ENCODE assay signal across 16 cellular contexts in the genomic region with DNA sequence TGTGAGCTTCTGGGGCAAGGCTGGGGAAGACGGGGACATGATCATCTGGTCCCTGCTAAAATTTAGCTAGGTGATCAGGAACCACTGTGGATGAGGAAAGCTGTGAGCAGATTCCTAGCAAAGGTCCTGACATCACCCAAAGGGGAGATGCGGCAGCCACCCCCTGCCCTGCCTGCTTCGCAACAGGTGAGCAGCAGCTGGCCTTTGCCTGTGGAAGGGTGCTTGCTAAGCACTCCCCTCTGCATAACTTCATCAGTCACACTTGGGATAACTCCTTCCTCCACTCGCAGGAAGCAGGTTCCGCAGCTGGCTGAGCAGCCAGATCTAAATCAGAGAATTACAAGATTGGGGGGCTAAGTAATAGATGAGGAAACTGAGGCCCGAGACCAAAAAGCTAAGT.
"Had no signal": no experiment of that assay in that cellular context is flagged by ENCODE, and none has a peak within 500 bp of the region (broad histone marks: within the 10 kb centered on the region; RNA-seq: fewer than 3 reads in every experiment).

No MANE protein-coding gene starts in this region.

- H3K4me1 ChIP-seq: adrenal gland, body of pancreas, colonic mucosa had no signal

- H3K4me3 ChIP-seq: adrenal gland, body of pancreas, colonic mucosa, heart left ventricle had no signal

- H3K36me3 ChIP-seq: adrenal gland, colonic mucosa, heart left ventricle had no signal

- H3K27me3 ChIP-seq: adrenal gland, body of pancreas, colonic mucosa, heart left ventricle had no signal

- DNase-seq: activated CD4-positive, CD25-positive, alpha-beta regulatory T cell; activated CD4-positive, CD25-positive, alpha-beta regulatory T cell treated with anti-CD3 and anti-CD28 coated beads, Interleukin-2, amount 50 U/mL, for 72 hours; activated CD8-positive, alpha-beta memory T cell treated with anti-CD3 and anti-CD28 coated beads, Interleukin-2, amount 50 U/mL, for 48 hours; activated gamma-delta T cell; activated T-cell treated with anti-CD3 and anti-CD28 coated beads for 4 hours; activated T-cell treated with anti-CD3 and anti-CD28 coated beads, Interleukin-2, amount 50 U/mL, for 24 hours; amygdala; aorta; caudate nucleus; cerebellar nuclear complex; colonic mucosa; effector memory CD4-positive, alpha-beta T cell; heart left ventricle had no signal

- FAIRE-seq: frontal cortex had no signal

- H3K9me3 ChIP-seq: adrenal gland, body of pancreas, colonic mucosa, heart left ventricle had no signal

- H3K27ac ChIP-seq: adrenal gland, body of pancreas, colonic mucosa, heart left ventricle had no signal
